In genomic region chr4:89562715-89563114, GRCh38 we compare ENCODE assay signal across 32 cellular contexts.
"Had no signal": no experiment of that assay in that cellular context is flagged by ENCODE, and none has a peak within 500 bp of the region (broad histone marks: within the 10 kb centered on the region; RNA-seq: fewer than 3 reads in every experiment).

No MANE protein-coding gene starts in this region.

- DNase-seq: activated CD4-positive, alpha-beta memory T cell treated with anti-CD3 and anti-CD28 coated beads, Interleukin-2, amount 10 ng/mL, durations not matched to agents 7 days and 5 days; activated CD4-positive, alpha-beta T cell treated with anti-CD3 and anti-CD28 coated beads, Interleukin-2, amount 10 ng/mL, durations not matched to agents 7 days and 5 days; activated CD4-positive, CD25-positive, alpha-beta regulatory T cell treated with anti-CD3 and anti-CD28 coated beads, Interleukin-2, amount 50 U/mL, for 72 hours; activated effector memory CD4-positive, alpha-beta T cell treated with Interleukin-2 at 50 U/mL for 16 hours; activated naive CD4-positive, alpha-beta T cell treated with Interleukin-2 at 50 U/mL for 16 hours; activated T-cell treated with anti-CD3 and anti-CD28 coated beads, Interleukin-2, amount 50 U/mL, for 48 hours; dorsolateral prefrontal cortex; effector memory CD4-positive, alpha-beta T cell; erythroblast; gastrocnemius medialis; hippocampal formation; left lung; lower lobe of right lung; mesendoderm; natural killer cell; occipital lobe; psoas muscle; stimulated activated CD4-positive, alpha-beta T cell treated with anti-CD3 and anti-CD28 coated beads, Interleukin-1b, Interleukin-23, amount 100 ng/mL, for 48 hours; stimulated activated naive B cell treated with anti-CD40 and anti-IgM and Interleukin-4, amounts not matched to agents 10 μg/mL and 1 μg/mL and 100 μg/mL, for 72 hours; T-helper 17 cell; T1000; tibial artery; upper lobe of right lung had no signal

- H3K4me3 ChIP-seq: ascending aorta, coronary artery, dorsolateral prefrontal cortex, gastrocnemius medialis, left lung, lower lobe of right lung, neural progenitor cell, psoas muscle, right atrium auricular region, smooth muscle cell, suprapubic skin, tibial artery, upper lobe of right lung had no signal

- H3K27ac Mint-ChIP-seq: activated CD4-positive, alpha-beta memory T cell treated with anti-CD3 and anti-CD28 coated beads, Interleukin-2, amount 10 ng/mL, durations not matched to agents 7 days and 5 days; activated CD4-positive, alpha-beta T cell treated with anti-CD3 and anti-CD28 coated beads, Interleukin-2, amount 10 ng/mL, durations not matched to agents 7 days and 5 days; activated naive CD8-positive, alpha-beta T cell; brain; natural killer cell; neural progenitor cell; stimulated activated naive B cell treated with anti-CD40 and anti-IgM and Interleukin-4, amounts not matched to agents 10 μg/mL and 1 μg/mL and 100 μg/mL, for 72 hours; T-helper 17 cell had no signal

- H3K4me1 Mint-ChIP-seq: activated CD4-positive, alpha-beta T cell treated with anti-CD3 and anti-CD28 coated beads, Interleukin-2, amount 10 ng/mL, durations not matched to agents 7 days and 5 days; natural killer cell; stimulated activated naive B cell treated with anti-CD40 and anti-IgM and Interleukin-4, amounts not matched to agents 10 μg/mL and 1 μg/mL and 100 μg/mL, for 72 hours had no signal

- H3K36me3 Mint-ChIP-seq: activated naive CD8-positive, alpha-beta T cell; brain; natural killer cell; neural progenitor cell; stimulated activated naive B cell treated with anti-CD40 and anti-IgM and Interleukin-4, amounts not matched to agents 10 μg/mL and 1 μg/mL and 100 μg/mL, for 72 hours had no signal

- H3K27me3 ChIP-seq: ascending aorta, dorsolateral prefrontal cortex, gastrocnemius medialis, left lung, right atrium auricular region, suprapubic skin, tibial artery, upper lobe of right lung had no signal

- H3K9ac ChIP-seq: neural progenitor cell, parathyroid adenoma had no signal

- H3K9me3 ChIP-seq: ascending aorta, gastrocnemius medialis, left lung, lower lobe of right lung, psoas muscle, right atrium auricular region, suprapubic skin, tibial artery, upper lobe of right lung had no signal

- H3K4me2 ChIP-seq: neural progenitor cell, smooth muscle cell had no signal

- H3K9me3 Mint-ChIP-seq: activated CD4-positive, alpha-beta memory T cell treated with anti-CD3 and anti-CD28 coated beads, Interleukin-2, amount 10 ng/mL, durations not matched to agents 7 days and 5 days; activated CD4-positive, alpha-beta T cell treated with anti-CD3 and anti-CD28 coated beads, Interleukin-2, amount 10 ng/mL, durations not matched to agents 7 days and 5 days; brain; natural killer cell; neural progenitor cell; stimulated activated naive B cell treated with anti-CD40 and anti-IgM and Interleukin-4, amounts not matched to agents 10 μg/mL and 1 μg/mL and 100 μg/mL, for 72 hours had no signal

- ATAC-seq: gastrocnemius medialis; left lung; psoas muscle; stimulated activated naive B cell treated with anti-CD40 and anti-IgM and Interleukin-4, amounts not matched to agents 10 μg/mL and 1 μg/mL and 100 μg/mL, for 72 hours; T-helper 17 cell; upper lobe of right lung had no signal

- H2AFZ ChIP-seq: neural progenitor cell, parathyroid adenoma had no signal

- H3K79me2 ChIP-seq: parathyroid adenoma had no signal

- H3K4me1 ChIP-seq: ascending aorta, gastrocnemius medialis, left lung, lower lobe of right lung, parathyroid adenoma, psoas muscle, right atrium auricular region, suprapubic skin, tibial artery, upper lobe of right lung had no signal

- H3K4me3 Mint-ChIP-seq: activated CD4-positive, alpha-beta memory T cell treated with anti-CD3 and anti-CD28 coated beads, Interleukin-2, amount 10 ng/mL, durations not matched to agents 7 days and 5 days; activated CD4-positive, alpha-beta T cell treated with anti-CD3 and anti-CD28 coated beads, Interleukin-2, amount 10 ng/mL, durations not matched to agents 7 days and 5 days; activated naive CD8-positive, alpha-beta T cell; brain; natural killer cell; neural progenitor cell; stimulated activated naive B cell treated with anti-CD40 and anti-IgM and Interleukin-4, amounts not matched to agents 10 μg/mL and 1 μg/mL and 100 μg/mL, for 72 hours; T-helper 17 cell had no signal

- H3K27ac ChIP-seq: ascending aorta, coronary artery, dorsolateral prefrontal cortex, gastrocnemius medialis, left lung, lower lobe of right lung, neural progenitor cell, parathyroid adenoma, psoas muscle, right atrium auricular region, suprapubic skin, tibial artery, upper lobe of right lung had no signal

- H3K36me3 ChIP-seq: ascending aorta, gastrocnemius medialis, left lung, lower lobe of right lung, neural progenitor cell, right atrium auricular region, suprapubic skin, tibial artery, upper lobe of right lung had no signal

- H3K27me3 Mint-ChIP-seq: brain; stimulated activated naive B cell treated with anti-CD40 and anti-IgM and Interleukin-4, amounts not matched to agents 10 μg/mL and 1 μg/mL and 100 μg/mL, for 72 hours had no signal
